ENCODE assay signal across 31 cellular contexts in genomic region chr6:169714595-169714994, GRCh38.
"Had no signal": no experiment of that assay in that cellular context is flagged by ENCODE, and none has a peak within 500 bp of the region (broad histone marks: within the 10 kb centered on the region; RNA-seq: fewer than 3 reads in every experiment).

No MANE protein-coding gene starts in this region.

- H3K27ac Mint-ChIP-seq: dendritic cell treated with granulocyte-macrophage colony-stimulating factor and Interleukin-4, amounts not matched to agents 40 ng/mL and 50 ng/mL, for 4 days; endodermal cell; memory B cell; natural killer cell had no signal

- H3K4me1 ChIP-seq: colonic mucosa, testis, tibial artery, upper lobe of left lung had no signal

- H3K4me1 Mint-ChIP-seq: endodermal cell, memory B cell, natural killer cell had no signal

- H3K36me3 ChIP-seq: colonic mucosa, ovary had no signal

- DNase-seq: colonic mucosa; effector CD8-positive, alpha-beta T cell; endodermal cell; foreskin fibroblast; gastrocnemius medialis; head of caudate nucleus; left colon; left ventricle myocardium superior; natural killer cell; occipital lobe; ovary; posterior cingulate gyrus; psoas muscle; right cardiac atrium; stimulated activated CD4-positive, alpha-beta T cell treated with anti-CD3 and anti-CD28 coated beads, Interleukin-12 subunit alpha, Interleukin-12 subunit beta, amount 100 ng/mL, for 4 hours; stimulated activated CD4-positive, alpha-beta T cell treated with anti-CD3 and anti-CD28 coated beads, Interleukin-1b, Interleukin-23, amount 100 ng/mL, for 48 hours; stimulated activated CD4-positive, alpha-beta T cell treated with anti-CD3 and anti-CD28 coated beads, Interleukin-4, amount 100 ng/mL, for 1 hour; stimulated activated CD8-positive, alpha-beta memory T cell treated with anti-CD3 and anti-CD28 coated beads, Interleukin-4, amount 100 ng/mL, for 48 hours; stimulated activated naive CD4-positive, alpha-beta T cell; substantia nigra; testis; tibial artery; upper lobe of left lung had no signal

- H3K27me3 ChIP-seq: colonic mucosa, gastrocnemius medialis, ovary, testis, tibial artery, upper lobe of left lung had no signal

- H3K27ac ChIP-seq: colonic mucosa, epithelial cell of prostate, gastrocnemius medialis, ovary, psoas muscle, skin epidermis, testis, tibial artery, upper lobe of left lung had no signal

- H3K9me3 ChIP-seq: colonic mucosa, gastrocnemius medialis, ovary, psoas muscle, testis, tibial artery, upper lobe of left lung had no signal

- H3K4me3 ChIP-seq: colonic mucosa, gastrocnemius medialis, lung, ovary, psoas muscle, skin epidermis, testis, tibial artery, upper lobe of left lung had no signal

- H3K9me3 Mint-ChIP-seq: dendritic cell treated with granulocyte-macrophage colony-stimulating factor and Interleukin-4, amounts not matched to agents 40 ng/mL and 50 ng/mL, for 4 days; endodermal cell; memory B cell; natural killer cell had no signal

- ATAC-seq: esophagus mucosa, gastrocnemius medialis, left colon, left ventricle myocardium superior, natural killer cell, psoas muscle, right cardiac atrium had no signal

- H3K4me3 Mint-ChIP-seq: dendritic cell treated with granulocyte-macrophage colony-stimulating factor and Interleukin-4, amounts not matched to agents 40 ng/mL and 50 ng/mL, for 4 days; endodermal cell; memory B cell; natural killer cell had no signal

- FAIRE-seq: islet of Langerhans, urothelium cell line had no signal

- H3K27me3 Mint-ChIP-seq: dendritic cell treated with granulocyte-macrophage colony-stimulating factor and Interleukin-4, amounts not matched to agents 40 ng/mL and 50 ng/mL, for 4 days; memory B cell had no signal
